Comparison of ENCODE assay signal across 25 cellular contexts in genomic region chr14:54852215-54852614, GRCh38. TPM values are rescaled to one million over a fixed set of nuclear protein-coding genes. Genes with fewer than 3 reads are reported as not detected.
A peak's percentile ranks its signal among the peaks of the same experiment; 100 is the strongest.
DNase-seq lines count a peak whose midpoint lies in the region; ATAC-seq, FAIRE-seq and TF ChIP-seq lines count a peak whose summit lies in the region.
"Had no signal": no experiment of that assay in that cellular context is flagged by ENCODE, and none has a peak within 500 bp of the region (broad histone marks: within the 10 kb centered on the region; RNA-seq: fewer than 3 reads in every experiment).

No MANE protein-coding gene starts in this region.

- H3K18ac ChIP-seq in neuronal stem cell (ENCODE audit: low read length) = no peak overlapping the region

- DNase-seq in GM19239 (ENCODE audit: insufficient read length, low spot score) = no peak
- DNase-seq in left lobe of liver (ENCODE audit: low spot score) = no peak
- no peak for DNase-seq in neuronal stem cell (ENCODE audit: low spot score)
- no peak for DNase-seq in stimulated activated CD4-positive, alpha-beta T cell treated with anti-CD3 and anti-CD28 coated beads, Interleukin-12 subunit alpha, Interleukin-12 subunit beta, amount 100 ng/mL, for 4 hours
- DNase-seq in NCI-H1436 treated with DMSO at 0.1 percent for 48 hours (lab: John Stamatoyannopoulos, UW) = no peak
- no peak for DNase-seq in NCI-H1417 (lab: John Stamatoyannopoulos, UW)
- DNase-seq: 8988T; ACHN; BE2C; C1 segment of cervical spinal cord; CD4-positive, alpha-beta memory T cell; CD4-positive, CD25-positive, alpha-beta regulatory T cell; CD8-positive, alpha-beta memory T cell; COR-L47; DMS 273 treated with DMSO at 0.1 percent for 48 hours; DMS153; DMS53; DMS79; DND-41; GF-D8 had no signal

- peak; percentile 31 for FAIRE-seq in GM19239 (lab: Jason Lieb, UNC)
- FAIRE-seq: A204.1, G401.6, GM12891 had no signal

- H3K4me2 ChIP-seq in DOHH2 (ENCODE audit: low read length) (peak overlapping the region; percentile 16; the same call in 1 of the 2 replicates), neuronal stem cell (ENCODE audit: insufficient read depth, low read length, poor library complexity, severe bottlenecking) (no peak overlapping the region)
- H3K4me2 ChIP-seq: BLaER1 had no signal

- H2BK120ac ChIP-seq in neuronal stem cell (ENCODE audit: low read depth, low read length) = no peak overlapping the region

- H3K23ac ChIP-seq in neuronal stem cell (ENCODE audit: low read depth, low read length, poor library complexity) = no peak overlapping the region

- peaks cover 13% of the 10 kb centered on the region for H3F3A ChIP-seq in DOHH2 (ENCODE audit: control insufficient read depth, insufficient read depth)

- peaks cover 55% of the 10 kb centered on the region for H3K4me1 ChIP-seq in DOHH2 (ENCODE audit: control insufficient read depth, low read length)
- peaks cover 4 to 8% of the 10 kb centered on the region in 2 donors for H3K4me1 ChIP-seq in neuronal stem cell (ENCODE audit: control insufficient read depth in 2 of 2, insufficient read depth in 1 of 2, low read depth in 1 of 2, low read length in 2 of 2)
- H3K4me1 ChIP-seq: BE2C had no signal

- H3K36me3 ChIP-seq in DOHH2 (ENCODE audit: control insufficient read depth, low read length) (peaks cover 3% of the 10 kb centered on the region; the same call in 1 of the 2 replicates), neuronal stem cell (replicated peaks in 1 of 2; ENCODE audit: control insufficient read depth in 2 of 2, insufficient read depth in 2 of 2, low read length in 2 of 2) (no peaks in the 10 kb centered on the region)
- H3K36me3 ChIP-seq: BE2C, BLaER1 had no signal

- H2BK12ac ChIP-seq in neuronal stem cell (ENCODE audit: low read length) = no peak overlapping the region

- H2AK5ac ChIP-seq in neuronal stem cell (ENCODE audit: low read depth, low read length) = no peak overlapping the region

- H2AFZ ChIP-seq in neuronal stem cell (ENCODE audit: low read length) = no peak overlapping the region

- no peaks in the 10 kb centered on the region for H3K9me2 ChIP-seq in DOHH2 (replicated peaks; ENCODE audit: control insufficient read depth, low read length)

- H3K27ac ChIP-seq in DOHH2 (ENCODE audit: low read depth, low read length) = no peak overlapping the region
- H3K27ac ChIP-seq in neuronal stem cell (replicated peaks; ENCODE audit: low read length) = no peak overlapping the region
- H3K27ac ChIP-seq: BLaER1 had no signal

- ATAC-seq in left lobe of liver = peak; percentile 68

- no peak overlapping the region for H2BK5ac ChIP-seq in neuronal stem cell (ENCODE audit: low read length)

- H3K79me1 ChIP-seq in neuronal stem cell (ENCODE audit: low read depth, low read length) = no peaks in the 10 kb centered on the region

- H4K8ac ChIP-seq in neuronal stem cell (ENCODE audit: low read depth, low read length) = no peak overlapping the region

- H3K14ac ChIP-seq in neuronal stem cell (ENCODE audit: low read length) = no peak overlapping the region

- H3K79me2 ChIP-seq in DOHH2 (ENCODE audit: control insufficient read depth, low read length) = no peaks in the 10 kb centered on the region

- H3K27me3 ChIP-seq in DOHH2 (ENCODE audit: control insufficient read depth, low read length) = no peaks in the 10 kb centered on the region
- H3K27me3 ChIP-seq in neuronal stem cell (ENCODE audit: control insufficient read depth in 3 of 3, insufficient read depth in 3 of 3, low read depth in 1 of 3, low read length in 3 of 3) = no peaks in the 10 kb centered on the region
- H3K27me3 ChIP-seq: BE2C, BLaER1 had no signal

- H2BK15ac ChIP-seq in neuronal stem cell (ENCODE audit: low read length) = no peak overlapping the region

- no peaks in the 10 kb centered on the region for H4K20me1 ChIP-seq in DOHH2 (ENCODE audit: control insufficient read depth, insufficient read depth, low read depth, low read length)
- H4K20me1 ChIP-seq: BLaER1 had no signal

- H4K91ac ChIP-seq in neuronal stem cell (ENCODE audit: low read depth, low read length, poor library complexity) = no peak overlapping the region

- H3K4me3 ChIP-seq in DOHH2 (ENCODE audit: low read length) = no peak overlapping the region
- H3K4me3 ChIP-seq in neuronal stem cell (ENCODE audit: low read length in 2 of 2) = no peak overlapping the region
- H3K4me3 ChIP-seq: BLaER1 had no signal

- H3K9ac ChIP-seq in neuronal stem cell (ENCODE audit: low read depth, low read length, poor library complexity) = peak overlapping the region; percentile 55
- H3K9ac ChIP-seq: BLaER1 had no signal

- H3K9me3 ChIP-seq in DOHH2 (ENCODE audit: control insufficient read depth, insufficient read depth, low read length) (peaks cover 5% of the 10 kb centered on the region; the same call in 1 of the 2 replicates), neuronal stem cell (replicated peaks in 1 of 2; ENCODE audit: control insufficient read depth in 2 of 2, insufficient read depth in 1 of 2, low read depth in 1 of 2, low read length in 2 of 2) (no peaks in the 10 kb centered on the region)
- H3K9me3 ChIP-seq: BE2C, BLaER1 had no signal

- TF ChIP-seq CTCF in DOHH2 (IDR thresholded peaks at IDR 0.05; ENCODE audit: low read depth, low read length, poor library complexity, severe bottlenecking) = no peak

- H3K4ac ChIP-seq in neuronal stem cell (ENCODE audit: low read length) = no peak overlapping the region

- WGBS in neuronal stem cell (ENCODE audit: extremely low coverage in 2 of 2, insufficient read length in 2 of 2, insufficient replicate concordance in 1 of 2), 2 donors = 100% methylated on average over 1 of the region's 3 CpGs; no CpG with 5 or more reads in 1 of the 2 donors

RNA-seq across cellular contexts. Expression of gene GCH1, which starts 50.4 kb away (rescaled TPM):
- total RNA-seq in left lobe of liver = 71.0 TPM
- polyA plus RNA-seq in neuronal stem cell (2013, experiment 1 of 2) = 4.4 TPM
- polyA plus RNA-seq in neuronal stem cell (2013, experiment 2 of 2) = 4.9 TPM
